ENCODE assay signal across 8 cellular contexts in the genomic region with DNA sequence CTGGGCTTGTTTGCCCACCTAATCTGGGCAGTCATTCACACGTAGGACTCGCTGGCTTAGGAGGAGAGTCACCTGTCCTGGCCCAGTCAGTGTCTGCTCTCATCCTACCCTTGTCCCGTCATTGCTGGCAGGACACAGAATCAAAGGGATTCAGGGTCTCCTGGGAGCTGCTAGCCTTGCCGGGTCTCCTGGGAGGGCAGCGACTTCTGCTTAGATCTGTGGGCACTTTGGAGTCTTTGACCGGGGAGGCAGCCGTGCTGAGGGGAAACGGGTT. TPM values are rescaled to one million over a fixed set of nuclear protein-coding genes. Genes with fewer than 3 reads are reported as not detected.
DNase-seq lines count a peak whose midpoint lies in the region; ATAC-seq, FAIRE-seq and TF ChIP-seq lines count a peak whose summit lies in the region.

No MANE protein-coding gene starts in this region.

- ATAC-seq in T-helper 17 cell (no peak), gastroesophageal sphincter (no peak)
- ATAC-seq in stimulated activated naive B cell treated with anti-CD40 and anti-IgM and Interleukin-4, amounts not matched to agents 10 μg/mL and 1 μg/mL and 100 μg/mL, for 72 hours (replicated peaks) = peak; percentile 7 to 14

- no CpG with 5 or more reads among the region's 8 CpGs for WGBS in gastroesophageal sphincter (ENCODE audit: low coverage in 1 of 2), 2 donors

- DNase-seq in NCI-H1436 (lab: John Stamatoyannopoulos, UW) (peak; percentile 58), NCI-H1436 treated with DMSO at 0.1 percent for 48 hours (lab: John Stamatoyannopoulos, UW) (no peak), T-helper 17 cell (no peak), KBM-7 (no peak), Kasumi-1 (lab: John Stamatoyannopoulos, UW) (no peak), H54 (ENCODE audit: insufficient read length, low spot score) (no peak)
- DNase-seq in stimulated activated naive B cell treated with anti-CD40 and anti-IgM and Interleukin-4, amounts not matched to agents 10 μg/mL and 1 μg/mL and 100 μg/mL, for 72 hours = no peak

- peaks cover 0 to 85% (median 59%) of the 10 kb centered on the region in 3 donors for H3K4me1 ChIP-seq in gastroesophageal sphincter

- H3K9me3 ChIP-seq in T-helper 17 cell (ENCODE audit: control insufficient read depth, low read length, poor library complexity, severe bottlenecking) = no peaks in the 10 kb centered on the region
- H3K9me3 ChIP-seq in gastroesophageal sphincter = no peaks in the 10 kb centered on the region

- no peak for TF ChIP-seq EP300 in gastroesophageal sphincter (IDR thresholded peaks at IDR 0.05)

- TF ChIP-seq CTCF in gastroesophageal sphincter (IDR thresholded peaks at IDR 0.05) = no peak

- H3K9me3 Mint-ChIP-seq in stimulated activated naive B cell treated with anti-CD40 and anti-IgM and Interleukin-4, amounts not matched to agents 10 μg/mL and 1 μg/mL and 100 μg/mL, for 72 hours = no peaks in the 10 kb centered on the region

- no peak for FAIRE-seq in H54 (lab: Jason Lieb, UNC)

- no peaks in the 10 kb centered on the region for H3K36me3 Mint-ChIP-seq in T-helper 17 cell (ENCODE audit: low read depth)
- no peaks in the 10 kb centered on the region for H3K36me3 Mint-ChIP-seq in stimulated activated naive B cell treated with anti-CD40 and anti-IgM and Interleukin-4, amounts not matched to agents 10 μg/mL and 1 μg/mL and 100 μg/mL, for 72 hours

- no peaks in the 10 kb centered on the region for H3K36me3 ChIP-seq in gastroesophageal sphincter

- no peaks in the 10 kb centered on the region for H3K27me3 Mint-ChIP-seq in T-helper 17 cell
- no peaks in the 10 kb centered on the region for H3K27me3 Mint-ChIP-seq in stimulated activated naive B cell treated with anti-CD40 and anti-IgM and Interleukin-4, amounts not matched to agents 10 μg/mL and 1 μg/mL and 100 μg/mL, for 72 hours

- peak overlapping the region in 1 of 2 donors; percentile 72 for H3K4me3 ChIP-seq in gastroesophageal sphincter

- no peak for TF ChIP-seq POLR2A in gastroesophageal sphincter (IDR thresholded peaks at IDR 0.05)
- no peak for TF ChIP-seq POLR2A in H54 (IDR thresholded peaks at IDR 0.05; ENCODE audit: low read depth, low read length)

- peaks cover 42% of the 10 kb centered on the region for H3K4me1 Mint-ChIP-seq in T-helper 17 cell
- peaks cover 59 to 79% of the 10 kb centered on the region in 2 donors for H3K4me1 Mint-ChIP-seq in stimulated activated naive B cell treated with anti-CD40 and anti-IgM and Interleukin-4, amounts not matched to agents 10 μg/mL and 1 μg/mL and 100 μg/mL, for 72 hours

- in situ Hi-C loops in KBM-7 (cut with MboI; ENCODE audit: low pct_unique_long_range_greater_than_20kb, low sequenced_read_pairs) = no loop called here

- peak overlapping the region; percentile 85 to 98 (median 94) for H3K27ac ChIP-seq in gastroesophageal sphincter

- H3K4me3 Mint-ChIP-seq in T-helper 17 cell = peak overlapping the region; percentile 86
- peak overlapping the region; percentile 79 to 83 for H3K4me3 Mint-ChIP-seq in stimulated activated naive B cell treated with anti-CD40 and anti-IgM and Interleukin-4, amounts not matched to agents 10 μg/mL and 1 μg/mL and 100 μg/mL, for 72 hours

- peak overlapping the region; percentile 97 for H3K27ac Mint-ChIP-seq in T-helper 17 cell
- peak overlapping the region; percentile 95 for H3K27ac Mint-ChIP-seq in stimulated activated naive B cell treated with anti-CD40 and anti-IgM and Interleukin-4, amounts not matched to agents 10 μg/mL and 1 μg/mL and 100 μg/mL, for 72 hours

- no peaks in the 10 kb centered on the region for H3K27me3 ChIP-seq in gastroesophageal sphincter

RNA-seq across cellular contexts. Expression of gene RAI1, which starts 12.6 kb away (rescaled TPM):
- total RNA-seq in T-helper 17 cell = 10 to 100 TPM; 18.4 to 18.6 TPM
- total RNA-seq in gastroesophageal sphincter = 10 to 100 TPM; 15.9 to 39.7 (median 28.3) TPM

Comparison
In these comparisons a context has a peak if more than half of its experiments do, and no peak if none do; other contexts are left out.
1. ATAC-seq: peak in stimulated activated naive B cell treated with anti-CD40 and anti-IgM and Interleukin-4, amounts not matched to agents 10 μg/mL and 1 μg/mL and 100 μg/mL, for 72 hours (2 of 2); none in T-helper 17 cell (single experiment) and gastroesophageal sphincter (single experiment).